ENCODE assay signal across 9 cellular contexts in the genomic region with DNA sequence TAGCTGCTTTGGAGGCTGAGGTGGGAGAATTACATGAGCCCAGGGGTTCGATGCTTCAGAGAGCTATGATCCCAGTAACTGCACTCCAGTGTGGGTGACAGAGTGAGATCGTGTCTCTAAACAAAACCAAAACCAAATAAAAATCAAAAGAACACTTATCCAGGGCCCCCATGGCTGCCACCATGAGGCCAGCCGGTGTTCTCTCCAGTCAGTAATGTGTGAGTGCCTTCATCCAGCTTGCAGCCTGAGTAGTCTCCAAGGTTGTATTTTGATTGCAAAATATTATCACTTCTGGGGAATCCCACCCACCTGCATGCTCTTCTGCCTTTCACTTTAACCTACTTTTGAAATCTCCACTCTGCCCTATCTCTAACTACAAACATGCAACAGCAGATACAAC.
"Had no signal": no experiment of that assay in that cellular context is flagged by ENCODE, and none has a peak within 500 bp of the region (broad histone marks: within the 10 kb centered on the region; RNA-seq: fewer than 3 reads in every experiment).

No MANE protein-coding gene starts in this region.

- FAIRE-seq: HTR-8/SVneo had no signal

- H3K4me3 Mint-ChIP-seq: HFFc6 had no signal

- H3K27ac Mint-ChIP-seq: HFFc6 had no signal

- H3K27ac ChIP-seq: GM23248 had no signal

- H3K36me3 ChIP-seq: HAP-1 had no signal

- ATAC-seq: HCT116 had no signal

- H3K4me3 ChIP-seq: GM23248, HAP-1 had no signal

- DNase-seq: GM23248, GOT3, H7, HFFc6, IMR-90, KBM-7 had no signal

- H3K9me3 ChIP-seq: HAP-1 had no signal

- H3K9ac ChIP-seq: GM23248 had no signal

- H3K4me1 ChIP-seq: HAP-1 had no signal

- H2AFZ ChIP-seq: GM23248 had no signal
